In genomic region chr10:110883924-110884323, GRCh38 we compare ENCODE assay signal across 10 cellular contexts. TPM values are rescaled to one million over a fixed set of nuclear protein-coding genes. Genes with fewer than 3 reads are reported as not detected.
A peak's percentile ranks its signal among the peaks of the same experiment; 100 is the strongest.
DNase-seq lines count a peak whose midpoint lies in the region; ATAC-seq, FAIRE-seq and TF ChIP-seq lines count a peak whose summit lies in the region.
"Had no signal": no experiment of that assay in that cellular context is flagged by ENCODE, and none has a peak within 500 bp of the region (broad histone marks: within the 10 kb centered on the region; RNA-seq: fewer than 3 reads in every experiment).

No MANE protein-coding gene starts in this region.

- CTCF ChIA-PET in GM12878 (lab: Yijun Ruan, JAX): interaction anchor here (0.6 to 3.4 kb wide), 5 partner anchors 8 to 80 kb away, joined by 3 to 35 read pairs (median 6); no protein-coding TSS in a partner anchor
- CTCF ChIA-PET in naive thymus-derived CD4-positive, alpha-beta T cell (lab: Charles Lee): interaction anchor here (1.2 kb wide), 2 partner anchors 9 to 141 kb away, joined by 3 read pairs; no protein-coding TSS in a partner anchor

- peaks cover 2% of the 10 kb centered on the region for H3K36me3 Mint-ChIP-seq in IgD-negative memory B cell
- H3K36me3 Mint-ChIP-seq in naive thymus-derived CD4-positive, alpha-beta T cell: peaks cover 12 to 60% (median 33%) of the 10 kb centered on the region in 5 donors

- intact Hi-C loops in GM12878 (cut with micrococcal nuclease; ENCODE audit: unreplicated experiment): no loop called here
- intact Hi-C loops in naive thymus-derived CD4-positive, alpha-beta T cell (cut with micrococcal nuclease): loop anchor here in 1 of 2 donors (1.0 kb wide), 1 partner anchor 9 kb away; no protein-coding TSS in a partner anchor
- intact Hi-C loops in heart right ventricle (cut with DNase I): loop anchor here in 1 of 10 donors (5.0 to 10.0 kb wide), 2 partner anchors 137 to 279 kb away; no protein-coding TSS in a partner anchor
- intact Hi-C loops in stomach (cut with DNase I; ENCODE audit: low total_unique reads): no loop called here

- H2AFZ ChIP-seq in GM12878 (ENCODE audit: control insufficient read depth, low read depth, low read length): no peak overlapping the region

- H4K20me1 ChIP-seq in BLaER1 treated with 17β-estradiol and CSF1 and Interleukin-3, amounts not matched to agents 10 nM and 100 nM: peaks cover 0 to 90% (median 5%) of the 10 kb centered on the region in 11 experiments; a peak in 6 of 22 replicates
- H4K20me1 ChIP-seq in GM12878 (ENCODE audit: control insufficient read depth, insufficient read depth): no peaks in the 10 kb centered on the region

- in situ Hi-C loops in GM12878 (cut with MboI): no loop called here

- no peak overlapping the region for H3K4me3 Mint-ChIP-seq in IgD-negative memory B cell
- H3K4me3 Mint-ChIP-seq in naive thymus-derived CD4-positive, alpha-beta T cell: peak overlapping the region; percentile 69 to 85 (median 74)
- H3K4me3 Mint-ChIP-seq: nephron progenitor cell had no signal

- no peaks in the 10 kb centered on the region for H3K27me3 Mint-ChIP-seq in IgD-negative memory B cell
- no peaks in the 10 kb centered on the region for H3K27me3 Mint-ChIP-seq in naive thymus-derived CD4-positive, alpha-beta T cell

- H3K9me3 ChIP-seq in BLaER1 treated with 17β-estradiol and CSF1 and Interleukin-3, amounts not matched to agents 10 nM and 100 nM (replicated peaks in 1 of 11): no peaks in the 10 kb centered on the region
- no peaks in the 10 kb centered on the region for H3K9me3 ChIP-seq in GM12878 (replicated peaks; ENCODE audit: control insufficient read depth, insufficient read depth, low read length)
- no peaks in the 10 kb centered on the region for H3K9me3 ChIP-seq in naive thymus-derived CD4-positive, alpha-beta T cell (ENCODE audit: control insufficient read depth in 2 of 3, low read length in 3 of 3)
- H3K9me3 ChIP-seq in heart right ventricle: no peaks in the 10 kb centered on the region
- no peaks in the 10 kb centered on the region for H3K9me3 ChIP-seq in stomach

- no peaks in the 10 kb centered on the region for H3K27me3 ChIP-seq in BLaER1 treated with 17β-estradiol and CSF1 and Interleukin-3, amounts not matched to agents 10 nM and 100 nM
- no peaks in the 10 kb centered on the region for H3K27me3 ChIP-seq in GM12878 (replicated peaks in 1 of 2; ENCODE audit: control insufficient read depth in 2 of 2, insufficient read depth in 2 of 2, low read length in 1 of 2)
- no peaks in the 10 kb centered on the region for H3K27me3 ChIP-seq in naive thymus-derived CD4-positive, alpha-beta T cell (ENCODE audit: control insufficient read depth in 2 of 2, insufficient read depth in 2 of 2, low read length in 2 of 2)
- H3K27me3 ChIP-seq in heart right ventricle: no peaks in the 10 kb centered on the region
- no peaks in the 10 kb centered on the region for H3K27me3 ChIP-seq in stomach

- TF ChIP-seq EP300 in GM12878 (IDR thresholded peaks at IDR 0.05; ENCODE audit: borderline replicate concordance in 1 of 2, control insufficient read depth in 1 of 2, low read depth in 2 of 2, low read length in 2 of 2): no peak
- no peak for TF ChIP-seq EP300 in stomach (IDR thresholded peaks at IDR 0.05)

- TF ChIP-seq POLR2A in GM12878 (IDR thresholded peaks at IDR 0.05; ENCODE audit: low read depth, low read length) (no peak), stomach (IDR thresholded peaks at IDR 0.05) (no peak)

- WGBS in GM12878 (ENCODE audit: insufficient coverage, insufficient replicate concordance, low lambda C conversion rate, missing lambda C conversion rate): 85% methylated on average over 10 of the region's 10 CpGs
- WGBS in heart right ventricle, 2 donors: 82 to 83% methylated on average over 10 of the region's 10 CpGs
- WGBS in stomach, 5 donors: 59 to 72% (median 61%) methylated on average over 10 of the region's 10 CpGs

- DNase-seq in GM12878 (ENCODE audit: low read depth, low spot score) (no peak), heart right ventricle (no peak), stomach (no peak), GOT3 (lab: John Stamatoyannopoulos, UW) (no peak)
- DNase-seq in naive thymus-derived CD4-positive, alpha-beta T cell: no peak
- DNase-seq: NCI-H1436, nephron progenitor cell had no signal

- no peak overlapping the region for H3K9ac ChIP-seq in BLaER1 treated with 17β-estradiol and CSF1 and Interleukin-3, amounts not matched to agents 10 nM and 100 nM
- H3K9ac ChIP-seq in GM12878 (ENCODE audit: control insufficient read depth, insufficient read depth, low read length): no peak overlapping the region

- H3K27ac ChIP-seq in BLaER1 treated with 17β-estradiol and CSF1 and Interleukin-3, amounts not matched to agents 10 nM and 100 nM: no peak overlapping the region
- H3K27ac ChIP-seq in GM12878 (ENCODE audit: control insufficient read depth, insufficient read depth) (no peak overlapping the region), heart right ventricle (no peak overlapping the region), stomach (peak overlapping the region in 1 of 5 donors; percentile 39)
- peak overlapping the region; percentile 62 for H3K27ac ChIP-seq in naive thymus-derived CD4-positive, alpha-beta T cell (ENCODE audit: low read depth, low read length)

- ATAC-seq in GM12878: peak; percentile 5; the same call in 2 of the 3 replicates
- no peak for ATAC-seq in naive thymus-derived CD4-positive, alpha-beta T cell
- ATAC-seq in heart right ventricle: no peak
- no peak for ATAC-seq in GM18861 (IDR thresholded peaks at IDR 0.05; ENCODE audit: unreplicated experiment)

- peaks cover 38 to 99% (median 82%) of the 10 kb centered on the region in 11 experiments for H3K36me3 ChIP-seq in BLaER1 treated with 17β-estradiol and CSF1 and Interleukin-3, amounts not matched to agents 10 nM and 100 nM
- peaks cover 2 to 36% of the 10 kb centered on the region in 2 experiments; a peak in 3 of 4 replicates for H3K36me3 ChIP-seq in GM12878 (ENCODE audit: control insufficient read depth in 2 of 2, insufficient read depth in 2 of 2, low read length in 1 of 2)
- peaks cover 5 to 26% (median 23%) of the 10 kb centered on the region in 3 experiments for H3K36me3 ChIP-seq in naive thymus-derived CD4-positive, alpha-beta T cell (ENCODE audit: control insufficient read depth in 2 of 3, insufficient read depth in 3 of 3, low read length in 3 of 3)
- H3K36me3 ChIP-seq in heart right ventricle: peaks cover 0 to 100% (median 39%) of the 10 kb centered on the region in 9 donors
- peaks cover 16 to 98% (median 72%) of the 10 kb centered on the region in 4 donors for H3K36me3 ChIP-seq in stomach

- POLR2A ChIA-PET in GM12878 (lab: Charles Lee): interaction anchor here (0.6 to 0.9 kb wide), 2 partner anchors 11 to 14 kb away, joined by 3 read pairs; no protein-coding TSS in a partner anchor
- POLR2A ChIA-PET in naive thymus-derived CD4-positive, alpha-beta T cell (lab: Charles Lee): interaction anchor here (0.8 to 1.7 kb wide), 5 partner anchors 9 to 133 kb away, joined by 3 to 5 read pairs (median 4); no protein-coding TSS in a partner anchor

- TF ChIP-seq CTCF in GM12878 (IDR thresholded peaks at IDR 0.05 in 2 of 3, conservative IDR thresholded peaks at IDR 0.05 in 1 of 3; ENCODE audit: control insufficient read depth in 2 of 3, extremely low read depth in 1 of 3, insufficient read depth in 1 of 3, low read depth in 3 of 3, low read length in 3 of 3) (no peak), heart right ventricle (IDR thresholded peaks at IDR 0.05) (no peak), stomach (IDR thresholded peaks at IDR 0.05) (no peak)

- no peaks in the 10 kb centered on the region for H3K9me3 Mint-ChIP-seq in IgD-negative memory B cell
- H3K9me3 Mint-ChIP-seq in naive thymus-derived CD4-positive, alpha-beta T cell: no peaks in the 10 kb centered on the region
- H3K9me3 Mint-ChIP-seq: nephron progenitor cell had no signal

- SMC1A ChIA-PET in GM12878 (lab: Charles Lee; ENCODE audit: uncharacterized antibody, unreplicated experiment): interaction anchor here (0.9 to 11.1 kb wide), 7 partner anchors 8 to 273 kb away, joined by 3 to 102 read pairs (median 11); no protein-coding TSS in a partner anchor

- peaks cover 0 to 15% (median 6%) of the 10 kb centered on the region in 10 experiments; a peak in 8 of 20 replicates for H3K4me1 ChIP-seq in BLaER1 treated with 17β-estradiol and CSF1 and Interleukin-3, amounts not matched to agents 10 nM and 100 nM
- H3K4me1 ChIP-seq in GM12878 (ENCODE audit: control insufficient read depth, insufficient read depth, low read length) (peaks cover 6% of the 10 kb centered on the region), heart right ventricle (peaks cover 0 to 27% (median 12%) of the 10 kb centered on the region in 9 donors), stomach (peaks cover 17 to 93% (median 55%) of the 10 kb centered on the region in 4 donors)
- H3K4me1 ChIP-seq in naive thymus-derived CD4-positive, alpha-beta T cell (ENCODE audit: control insufficient read depth in 2 of 2, insufficient read depth in 2 of 2, low read length in 2 of 2): peaks cover 40 to 60% of the 10 kb centered on the region in 2 donors

- TF ChIP-seq RAD21 in GM12878 (IDR thresholded peaks at IDR 0.05; ENCODE audit: insufficient read depth, low read depth, low read length): no peak

- RAD21 ChIA-PET in GM12878 (lab: Charles Lee; ENCODE audit: unreplicated experiment): interaction anchor here (1.1 to 4.4 kb wide), 6 partner anchors 9 to 81 kb away, joined by 3 to 37 read pairs (median 12); partner anchors contain the start of genes BBIP1 and SHOC2

- BruUV-seq in GM12878 (replicated peaks; lab: Mats Ljungman, UMichigan): TSS peak; percentile 17

- no peak for FAIRE-seq in GM12878 (lab: Jason Lieb, UNC)

- peak overlapping the region in 2 of 3 donors; percentile 23 to 86 for H3K27ac Mint-ChIP-seq in IgD-negative memory B cell
- H3K27ac Mint-ChIP-seq in naive thymus-derived CD4-positive, alpha-beta T cell: peak overlapping the region in 8 of 9 donors; percentile 24 to 85 (median 76)
- H3K27ac Mint-ChIP-seq: nephron progenitor cell had no signal

- H3K79me2 ChIP-seq in GM12878 (ENCODE audit: control insufficient read depth, insufficient read depth, low read length): peaks cover 33% of the 10 kb centered on the region

- peaks cover 18 to 47% (median 41%) of the 10 kb centered on the region in 3 donors for H3K4me1 Mint-ChIP-seq in IgD-negative memory B cell
- peaks cover 37 to 81% (median 74%) of the 10 kb centered on the region in 7 donors for H3K4me1 Mint-ChIP-seq in naive thymus-derived CD4-positive, alpha-beta T cell
- H3K4me1 Mint-ChIP-seq: nephron progenitor cell had no signal

- H3K4me3 ChIP-seq in BLaER1 treated with 17β-estradiol and CSF1 and Interleukin-3, amounts not matched to agents 10 nM and 100 nM: no peak overlapping the region; a peak in 1 of 20 replicates
- H3K4me3 ChIP-seq in GM12878 (no peak overlapping the region; the same call in 1 of the 2 replicates), heart right ventricle (no peak overlapping the region), stomach (peak overlapping the region in 2 of 4 donors; percentile 0 to 22)
- H3K4me3 ChIP-seq in naive thymus-derived CD4-positive, alpha-beta T cell (ENCODE audit: low read length): peak overlapping the region; percentile 42

- peak overlapping the region in 7 of 11 experiments; percentile 1 to 53 (median 16); a peak in 4 of 22 replicates for H3K4me2 ChIP-seq in BLaER1 treated with 17β-estradiol and CSF1 and Interleukin-3, amounts not matched to agents 10 nM and 100 nM
- peak overlapping the region; percentile 73 for H3K4me2 ChIP-seq in GM12878 (ENCODE audit: control insufficient read depth, insufficient read depth)

RNA-seq across cellular contexts. Expression of gene PDCD4, which starts 12.2 kb away (rescaled TPM):
- polyA plus RNA-seq in IgD-negative memory B cell (319 TPM), GM12878 (2011; rRNA removed) (189 and 280 TPM in 2 replicates), GM12878 (2014; fragmentation: Illumina TruSeq; extraction: Trizol) (219 and 380 TPM in 2 replicates), GM12878 (2014; fragmentation: Nextera tagmentation; extraction: Ambion mirVana) (100 to 1,000 TPM; 101 to 138 TPM), GM12878 (2014; rRNA removed) (155 and 174 TPM in 2 replicates), GM12878 (2016; fragmentation: Nextera tagmentation; extraction: Ambion mirVana) (100 to 1,000 TPM; 341 to 372 TPM), heart right ventricle (10 to 100 TPM; 15.9 to 59.5 TPM), stomach (100 to 1,000 TPM; 111 to 122 (median 115) TPM)
- total RNA-seq in GM12878 (2013; cell fraction: nucleolus; rRNA removed): 343 and 354 TPM in 2 replicates
- total RNA-seq in GM12878 (2014; rRNA removed) (106 and 108 TPM in 2 replicates), GM12878 (2014; rRNA removed; fragmentation: Illumina TruSeq; extraction: Trizol) (168 and 179 TPM in 2 replicates), GM12878 (2021) (169 and 181 TPM in 2 replicates), heart right ventricle (10 to 100 TPM; 35.2 to 57.6 (median 45.7) TPM), stomach (100 to 1,000 TPM in 3 of 5 donors, 10 to 100 TPM in 2; 39.3 to 605 (median 130) TPM)
- polyA plus RNA-seq in GM12878 (2011; ENCODE audit: low read depth): 158 TPM
- 33.8 and 38.8 TPM in 2 replicates for polyA plus RNA-seq in GM12878 (2011; cell fraction: cytosol; rRNA removed)
- polyA plus RNA-seq in GM12878 (2011; cell fraction: nucleus; rRNA removed): 93.5 and 111 TPM in 2 replicates
- 313 and 387 TPM in 2 replicates for polyA plus RNA-seq in GM12878 (2012)
- 37.1 and 72.9 TPM in 2 replicates for polyA minus RNA-seq in GM12878 (2011; rRNA and poly(A)+ RNA removed)
- 31.5 and 42.2 TPM in 2 replicates for polyA minus RNA-seq in GM12878 (2011; cell fraction: cytosol; rRNA and poly(A)+ RNA removed)
- polyA minus RNA-seq in GM12878 (2011; cell fraction: nucleus; rRNA and poly(A)+ RNA removed): 57.9 and 72.6 TPM in 2 replicates
- total RNA-seq in naive thymus-derived CD4-positive, alpha-beta T cell: 100 to 1,000 TPM in 4 of 5 experiments, 10 to 100 TPM in 1; 93.7 to 283 (median 223) TPM
- polyA plus RNA-seq in naive thymus-derived CD4-positive, alpha-beta T cell: 100 to 1,000 TPM; 253 to 295 TPM

RNA-seq across cellular contexts. Expression of gene BBIP1, which starts 35.1 kb away (rescaled TPM):
- polyA plus RNA-seq in IgD-negative memory B cell (17.6 TPM), GM12878 (2011; rRNA removed) (34.3 and 67.2 TPM in 2 replicates), GM12878 (2014; fragmentation: Illumina TruSeq; extraction: Trizol) (31.9 and 32.6 TPM in 2 replicates), GM12878 (2014; fragmentation: Nextera tagmentation; extraction: Ambion mirVana) (10 to 100 TPM; 34.7 to 40.8 TPM), GM12878 (2014; rRNA removed) (12.6 and 24.5 TPM in 2 replicates), GM12878 (2016; fragmentation: Nextera tagmentation; extraction: Ambion mirVana) (10 to 100 TPM; 30.7 to 33.8 TPM), heart right ventricle (10 to 100 TPM; 24.0 to 32.0 TPM), stomach (10 to 100 TPM; 21.7 to 27.0 (median 21.8) TPM)
- 53.8 and 60.1 TPM in 2 replicates for total RNA-seq in GM12878 (2013; cell fraction: nucleolus; rRNA removed)
- total RNA-seq in GM12878 (2014; rRNA removed) (13.8 and 19.2 TPM in 2 replicates), GM12878 (2014; rRNA removed; fragmentation: Illumina TruSeq; extraction: Trizol) (25.1 and 26.1 TPM in 2 replicates), GM12878 (2021) (16.4 and 19.1 TPM in 2 replicates), heart right ventricle (10 to 100 TPM; 16.6 to 30.7 (median 23.8) TPM), stomach (100 to 1,000 TPM in 1 of 5 donors, 10 to 100 TPM in 3, under 1 TPM in 1; 0.58 to 125 (median 32.7) TPM)
- polyA plus RNA-seq in GM12878 (2011; ENCODE audit: low read depth): 8.1 TPM
- 10.1 and 11.6 TPM in 2 replicates for polyA plus RNA-seq in GM12878 (2011; cell fraction: cytosol; rRNA removed)
- 25.2 and 26.0 TPM in 2 replicates for polyA plus RNA-seq in GM12878 (2011; cell fraction: nucleus; rRNA removed)
- polyA plus RNA-seq in GM12878 (2012): 23.8 and 25.3 TPM in 2 replicates
- polyA minus RNA-seq in GM12878 (2011; rRNA and poly(A)+ RNA removed): 13.2 and 17.4 TPM in 2 replicates
- polyA minus RNA-seq in GM12878 (2011; cell fraction: cytosol; rRNA and poly(A)+ RNA removed): 4.3 and 9.0 TPM in 2 replicates
- 17.3 and 23.0 TPM in 2 replicates for polyA minus RNA-seq in GM12878 (2011; cell fraction: nucleus; rRNA and poly(A)+ RNA removed)
- 10 to 100 TPM; 22.2 to 64.2 (median 44.6) TPM for total RNA-seq in naive thymus-derived CD4-positive, alpha-beta T cell
- polyA plus RNA-seq in naive thymus-derived CD4-positive, alpha-beta T cell: 10 to 100 TPM; 31.5 to 32.5 TPM

RNA-seq across cellular contexts. Expression of gene SHOC2, which starts 35.5 kb away (rescaled TPM):
- 105 TPM for polyA plus RNA-seq in IgD-negative memory B cell
- total RNA-seq in GM12878 (2013; cell fraction: nucleolus; rRNA removed): 83.0 and 89.3 TPM in 2 replicates
- total RNA-seq in GM12878 (2014; rRNA removed): 42.6 and 45.6 TPM in 2 replicates
- total RNA-seq in GM12878 (2014; rRNA removed; fragmentation: Illumina TruSeq; extraction: Trizol): 42.7 and 43.9 TPM in 2 replicates
- total RNA-seq in GM12878 (2021): 50.7 and 55.1 TPM in 2 replicates
- 24.6 TPM for polyA plus RNA-seq in GM12878 (2011; ENCODE audit: low read depth)
- polyA plus RNA-seq in GM12878 (2011; rRNA removed): 34.2 and 51.1 TPM in 2 replicates
- 12.6 and 16.9 TPM in 2 replicates for polyA plus RNA-seq in GM12878 (2011; cell fraction: cytosol; rRNA removed)
- 9.5 and 10.9 TPM in 2 replicates for polyA plus RNA-seq in GM12878 (2011; cell fraction: nucleus; rRNA removed)
- polyA plus RNA-seq in GM12878 (2012): 35.2 and 38.3 TPM in 2 replicates
- polyA plus RNA-seq in GM12878 (2014; fragmentation: Illumina TruSeq; extraction: Trizol): 50.5 and 60.6 TPM in 2 replicates
- 10 to 100 TPM; 30.2 to 36.2 TPM for polyA plus RNA-seq in GM12878 (2014; fragmentation: Nextera tagmentation; extraction: Ambion mirVana)
- polyA plus RNA-seq in GM12878 (2014; rRNA removed): 20.8 and 24.8 TPM in 2 replicates
- 10 to 100 TPM; 64.9 to 65.3 TPM for polyA plus RNA-seq in GM12878 (2016; fragmentation: Nextera tagmentation; extraction: Ambion mirVana)
- 40.1 and 55.3 TPM in 2 replicates for polyA minus RNA-seq in GM12878 (2011; rRNA and poly(A)+ RNA removed)
- polyA minus RNA-seq in GM12878 (2011; cell fraction: cytosol; rRNA and poly(A)+ RNA removed): 23.3 and 29.0 TPM in 2 replicates
- 30.6 and 58.7 TPM in 2 replicates for polyA minus RNA-seq in GM12878 (2011; cell fraction: nucleus; rRNA and poly(A)+ RNA removed)
- total RNA-seq in naive thymus-derived CD4-positive, alpha-beta T cell: 10 to 100 TPM; 48.2 to 71.7 (median 60.6) TPM
- polyA plus RNA-seq in naive thymus-derived CD4-positive, alpha-beta T cell: 10 to 100 TPM; 51.6 to 60.2 TPM
- 10 to 100 TPM; 39.3 to 68.2 (median 49.1) TPM for total RNA-seq in heart right ventricle
- polyA plus RNA-seq in heart right ventricle: 10 to 100 TPM; 18.6 to 22.4 TPM
- total RNA-seq in stomach: 100 to 1,000 TPM in 1 of 5 donors, 10 to 100 TPM in 4; 24.9 to 550 (median 68.3) TPM
- polyA plus RNA-seq in stomach: 10 to 100 TPM; 13.2 to 27.2 (median 18.2) TPM

Comparison
In these comparisons a context has a peak if more than half of its experiments do, and no peak if none do; other contexts are left out.
1. H3K4me3 Mint-ChIP-seq: peak in naive thymus-derived CD4-positive, alpha-beta T cell (10 of 10); none in IgD-negative memory B cell (0 of 4).